ENCODE assay signal across 11 cellular contexts in genomic region chr1:234617986-234618725, GRCh38. TPM values are rescaled to one million over a fixed set of nuclear protein-coding genes. Genes with fewer than 3 reads are reported as not detected.
DNase-seq lines count a peak whose midpoint lies in the region; FAIRE-seq and TF ChIP-seq lines count a peak whose summit lies in the region.
"Had no signal": no experiment of that assay in that cellular context is flagged by ENCODE, and none has a peak within 500 bp of the region (broad histone marks: within the 10 kb centered on the region; RNA-seq: fewer than 3 reads in every experiment).

No MANE protein-coding gene starts in this region.

- H3K36me3 ChIP-seq in mesodermal cell (ENCODE audit: control insufficient read depth, insufficient read depth, low read length) (no peaks in the 10 kb centered on the region), kidney (ENCODE audit: control insufficient read depth in 1 of 2, insufficient read depth in 2 of 2, low read length in 2 of 2) (no peaks in the 10 kb centered on the region)
- no peaks in the 10 kb centered on the region for H3K36me3 ChIP-seq in effector memory CD4-positive, alpha-beta T cell (ENCODE audit: control insufficient read depth, insufficient read depth, low read length)

- WGBS in mesodermal cell (ENCODE audit: insufficient coverage in 2 of 2), 2 experiments = 50 to 78% methylated on average over 3 of the region's 7 CpGs

- H3K4me1 ChIP-seq in mesodermal cell (ENCODE audit: control insufficient read depth, insufficient read depth, low read length, poor library complexity, severe bottlenecking) (peaks cover 58% of the 10 kb centered on the region), kidney (ENCODE audit: control insufficient read depth in 1 of 2, insufficient read depth in 1 of 2, low read depth in 1 of 2, low read length in 2 of 2) (peaks cover 20 to 50% of the 10 kb centered on the region in 2 donors)
- peaks cover 6% of the 10 kb centered on the region for H3K4me1 ChIP-seq in effector memory CD4-positive, alpha-beta T cell (ENCODE audit: control insufficient read depth, insufficient read depth, low read length, poor library complexity, severe bottlenecking)

- H3K9me3 ChIP-seq in AG04450 (ENCODE audit: control insufficient read depth, insufficient read depth, low read length) (no peaks in the 10 kb centered on the region), mesodermal cell (ENCODE audit: control insufficient read depth, low read length) (no peaks in the 10 kb centered on the region), kidney (ENCODE audit: control insufficient read depth in 1 of 2, low read length in 2 of 2) (no peaks in the 10 kb centered on the region)
- H3K9me3 ChIP-seq in effector memory CD4-positive, alpha-beta T cell (ENCODE audit: control insufficient read depth, low read length) = no peaks in the 10 kb centered on the region

- intact Hi-C loops in kidney (cut with DNase I) = loop anchor here (10.0 kb wide), 3 partner anchors 107 to 367 kb away; no protein-coding TSS in a partner anchor

- no peaks in the 10 kb centered on the region for H3K27me3 ChIP-seq in AG04450 (ENCODE audit: control insufficient read depth, insufficient read depth, low read length)
- no peaks in the 10 kb centered on the region for H3K27me3 ChIP-seq in effector memory CD4-positive, alpha-beta T cell (replicated peaks; ENCODE audit: control insufficient read depth, insufficient read depth, low read length, poor library complexity, severe bottlenecking)

- peak overlapping the region; percentile 87 for H3K27ac ChIP-seq in AG04450 (ENCODE audit: low read depth, low read length)
- H3K27ac ChIP-seq in mesodermal cell (ENCODE audit: low read depth, low read length, severe bottlenecking) = peak overlapping the region; percentile 97
- no peak overlapping the region for H3K27ac ChIP-seq in effector memory CD4-positive, alpha-beta T cell (ENCODE audit: insufficient read depth, low read length, poor library complexity, severe bottlenecking)
- H3K27ac ChIP-seq in kidney (ENCODE audit: low read depth in 2 of 2, low read length in 2 of 2) = peak overlapping the region in 1 of 2 donors; percentile 55

- CTCF ChIA-PET in AG04450 (lab: Charles Lee) = no interaction called here

- POLR2A ChIA-PET in AG04450 (lab: Yijun Ruan, JAX) = interaction anchor here (0.7 kb wide), 1 partner anchor 40 kb away, joined by 4 read pairs; no protein-coding TSS in a partner anchor

- FAIRE-seq in HTR-8/SVneo (lab: Jason Lieb, UNC) (no peak), kidney (lab: Jason Lieb, UNC) (no peak)
- FAIRE-seq: endometrium had no signal

- TF ChIP-seq CTCF in AG04450 (IDR thresholded peaks at IDR 0.05; ENCODE audit: low read depth, low read length) = no peak
- TF ChIP-seq CTCF in cardiac fibroblast (IDR thresholded peaks at IDR 0.05; ENCODE audit: low read depth, low read length) = no peak
- no peak for TF ChIP-seq CTCF in kidney (IDR thresholded peaks at IDR 0.05; ENCODE audit: borderline replicate concordance, extremely low read depth, insufficient read depth)

- DNase-seq in AG04450 (ENCODE audit: low read depth, low spot score) = no peak
- peak; percentile 61 for DNase-seq in HTR-8/SVneo (ENCODE audit: insufficient read length, low spot score)
- DNase-seq in cardiac fibroblast (ENCODE audit: low read depth in 2 of 2) = peak; percentile 63 to 89
- DNase-seq in activated naive CD4-positive, alpha-beta T cell treated with Interleukin-2 at 50 U/mL for 16 hours = no peak
- no peak for DNase-seq in activated T-cell treated with anti-CD3 and anti-CD28 coated beads for 4 hours
- no peak for DNase-seq in effector memory CD4-positive, alpha-beta T cell
- no peak for DNase-seq in kidney
- DNase-seq: activated CD4-positive, alpha-beta T cell treated with anti-CD3 and anti-CD28 coated beads for 48 hours; DMS79 had no signal

- H3K4me3 ChIP-seq in AG04450 (ENCODE audit: low read depth, low read length) (no peak overlapping the region), cardiac fibroblast (replicated peaks in 1 of 2; ENCODE audit: low read depth in 2 of 2, low read length in 2 of 2) (no peak overlapping the region), mesodermal cell (ENCODE audit: extremely low read depth, insufficient read depth, low read length, poor library complexity, severe bottlenecking) (no peak overlapping the region), kidney (ENCODE audit: low read length in 2 of 2) (no peak overlapping the region)
- H3K4me3 ChIP-seq in effector memory CD4-positive, alpha-beta T cell (ENCODE audit: insufficient read depth, low read depth, low read length, poor library complexity, severe bottlenecking) = no peak overlapping the region

- H3K9ac ChIP-seq in kidney (ENCODE audit: low read length in 2 of 2) = peak overlapping the region in 1 of 2 donors; percentile 41

RNA-seq across cellular contexts. Expression of gene IRF2BP2, which starts 8.2 kb away (rescaled TPM):
- polyA plus RNA-seq in AG04450 (2011; rRNA removed) = 20.3 and 28.6 TPM in 2 replicates
- polyA minus RNA-seq in AG04450 (2011; rRNA and poly(A)+ RNA removed) = 38.5 and 53.5 TPM in 2 replicates
- 122 TPM for polyA plus RNA-seq in mesodermal cell (2013, experiment 1 of 2)
- 99.9 TPM for polyA plus RNA-seq in mesodermal cell (2013, experiment 2 of 2)
- total RNA-seq in kidney = 130 TPM
- 53.8 TPM for polyA plus RNA-seq in kidney (ENCODE audit: insufficient read depth, low read depth, low replicate concordance)

Comparison
In these comparisons a context has a peak if more than half of its experiments do, and no peak if none do; other contexts are left out.
1. DNase-seq: peak in HTR-8/SVneo (single experiment) and cardiac fibroblast (2 of 2); none in AG04450 (single experiment), activated naive CD4-positive, alpha-beta T cell treated with Interleukin-2 at 50 U/mL for 16 hours (single experiment), activated T-cell treated with anti-CD3 and anti-CD28 coated beads for 4 hours (single experiment), effector memory CD4-positive, alpha-beta T cell (0 of 3) and kidney (single experiment).